In genomic region chr22:45710469-45710868, GRCh38 we compare ENCODE assay signal across 12 cellular contexts.
"Had no signal": no experiment of that assay in that cellular context is flagged by ENCODE, and none has a peak within 500 bp of the region (broad histone marks: within the 10 kb centered on the region; RNA-seq: fewer than 3 reads in every experiment).

No MANE protein-coding gene starts in this region.

- H3K36me3 ChIP-seq: thoracic aorta had no signal

- H3K27me3 ChIP-seq: body of pancreas had no signal

- DNase-seq: activated effector memory CD4-positive, alpha-beta T cell treated with Interleukin-2 at 50 U/mL for 16 hours; amniotic stem cell; body of pancreas; central memory CD4-positive, alpha-beta T cell; left ventricle myocardium inferior; nucleus accumbens; right cardiac atrium; stimulated activated CD4-positive, alpha-beta T cell treated with anti-CD3 and anti-CD28 coated beads, Interleukin-1b, Interleukin-23, amount 100 ng/mL, for 48 hours; T-cell; T-helper 9 cell had no signal

- H3K4me1 ChIP-seq: body of pancreas had no signal

- H3K4me3 ChIP-seq: body of pancreas, coronary artery, left ventricle myocardium inferior, thoracic aorta had no signal

- H3K9me3 ChIP-seq: body of pancreas, left ventricle myocardium inferior, thoracic aorta had no signal

- H3K27ac ChIP-seq: body of pancreas, coronary artery, left ventricle myocardium inferior, thoracic aorta had no signal
